In genomic region chr7:103934508-103934907, GRCh38 we compare ENCODE assay signal across 17 cellular contexts.
"Had no signal": no experiment of that assay in that cellular context is flagged by ENCODE, and none has a peak within 500 bp of the region (broad histone marks: within the 10 kb centered on the region; RNA-seq: fewer than 3 reads in every experiment).

No MANE protein-coding gene starts in this region.

- DNase-seq: activated B cell treated with CpG ODN at 0.5 μM for 24 hours; activated CD4-positive, alpha-beta T cell treated with anti-CD3 and anti-CD28 coated beads, Interleukin-2, amount 10 ng/mL, durations not matched to agents 24 days and 14 days; activated CD8-positive, alpha-beta memory T cell treated with anti-CD3 and anti-CD28 coated beads, Interleukin-2, amount 50 U/mL, for 48 hours; activated CD8-positive, alpha-beta T cell treated with anti-CD3 and anti-CD28 coated beads, Interleukin-2, amount 10 ng/mL, durations not matched to agents 7 days and 5 days; activated gamma-delta T cell treated with Interleukin-2 at 50 U/mL for 16 hours; amygdala; body of pancreas; central memory CD4-positive, alpha-beta T cell; cortex of kidney; effector CD4-positive, alpha-beta T cell; esophagus squamous epithelium; hippocampal formation; kidney; left lung; mammary epithelial cell; stimulated activated CD4-positive, alpha-beta T cell treated with anti-CD3 and anti-CD28 coated beads, Interleukin-1b, Interleukin-23, amount 100 ng/mL, for 48 hours had no signal

- H3K27ac ChIP-seq: body of pancreas, esophagus squamous epithelium, left lung, neural progenitor cell had no signal

- ATAC-seq: activated CD8-positive, alpha-beta T cell treated with anti-CD3 and anti-CD28 coated beads, Interleukin-2, amount 10 ng/mL, durations not matched to agents 7 days and 5 days; body of pancreas; left lung had no signal
